25 cellular contexts compared by ENCODE assay signal in the genomic region with DNA sequence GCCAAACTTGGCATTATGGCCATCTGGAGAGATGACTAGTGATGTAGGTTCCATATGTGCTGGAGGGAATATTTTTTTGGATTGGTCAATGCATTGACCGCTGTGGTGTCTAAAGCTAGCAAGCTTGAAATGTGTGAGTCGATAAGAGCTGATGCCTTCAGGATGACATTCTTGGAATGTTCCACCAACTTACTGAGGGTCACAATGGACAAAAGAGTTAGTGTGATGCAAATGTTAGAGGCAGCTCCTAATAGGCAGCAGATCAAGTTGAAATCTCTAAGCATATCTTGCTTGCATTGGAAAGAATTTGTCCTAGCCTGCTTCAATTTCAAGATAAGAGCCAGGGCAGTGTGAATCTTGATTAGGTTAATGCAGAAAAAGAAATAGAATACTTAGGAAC.
"Had no signal": no experiment of that assay in that cellular context is flagged by ENCODE, and none has a peak within 500 bp of the region (broad histone marks: within the 10 kb centered on the region; RNA-seq: fewer than 3 reads in every experiment).

No MANE protein-coding gene starts in this region.

- H3K27me3 ChIP-seq: ascending aorta, brain microvascular endothelial cell, cardiac muscle cell, colonic mucosa had no signal

- ATAC-seq: activated naive CD8-positive, alpha-beta T cell treated with anti-CD3 and anti-CD28 coated beads, Interleukin-2, amount 50 U/mL, for 24 hours; activated T-cell treated with anti-CD3 and anti-CD28 coated beads, Interleukin-2, amount 50 U/mL, for 72 hours; T-cell had no signal

- H3K4me3 ChIP-seq: ascending aorta, cardiac muscle cell, colonic mucosa, SK-N-MC had no signal

- H3K27me3 Mint-ChIP-seq: activated CD4-positive, alpha-beta memory T cell treated with anti-CD3 and anti-CD28 coated beads, Interleukin-2, amount 10 ng/mL, durations not matched to agents 7 days and 5 days; activated naive CD8-positive, alpha-beta T cell treated with anti-CD3 and anti-CD28 coated beads, Interleukin-2, amount 50 U/mL, for 24 hours had no signal

- H3K9me3 Mint-ChIP-seq: activated CD4-positive, alpha-beta memory T cell treated with anti-CD3 and anti-CD28 coated beads, Interleukin-2, amount 10 ng/mL, durations not matched to agents 7 days and 5 days; activated naive CD8-positive, alpha-beta T cell treated with anti-CD3 and anti-CD28 coated beads, Interleukin-2, amount 50 U/mL, for 24 hours; activated T-cell treated with anti-CD3 and anti-CD28 coated beads, Interleukin-2, amount 50 U/mL, for 72 hours had no signal

- DNase-seq: activated CD4-positive, alpha-beta memory T cell treated with anti-CD3 and anti-CD28 coated beads, Interleukin-2, amount 10 ng/mL, durations not matched to agents 7 days and 5 days; activated CD4-positive, alpha-beta T cell treated with anti-CD3 and anti-CD28 coated beads, Interleukin-2, amount 50 U/mL, for 1 hour; activated CD4-positive, CD25-positive, alpha-beta regulatory T cell; activated CD8-positive, alpha-beta memory T cell treated with anti-CD3 and anti-CD28 coated beads, Interleukin-2, amount 50 U/mL, for 4 hours; activated naive CD8-positive, alpha-beta T cell treated with anti-CD3 and anti-CD28 coated beads, Interleukin-2, amount 50 U/mL, for 24 hours; activated T-cell treated with anti-CD3 and anti-CD28 coated beads, Interleukin-2, amount 50 U/mL, for 72 hours; amniotic stem cell; brain microvascular endothelial cell; cerebellar nuclear complex; colonic mucosa; Karpas-422; MM.1S; NCI-H1105 treated with DMSO at 0.1 percent for 48 hours; NCI-H1436 treated with DMSO at 0.1 percent for 48 hours; NCI-H187; NCI-H2081; NCI-H510A treated with DMSO at 0.1 percent for 48 hours; T-cell; T-helper 2 cell; T1000 had no signal

- H3K4me3 Mint-ChIP-seq: activated CD4-positive, alpha-beta memory T cell treated with anti-CD3 and anti-CD28 coated beads, Interleukin-2, amount 10 ng/mL, durations not matched to agents 7 days and 5 days; activated naive CD8-positive, alpha-beta T cell treated with anti-CD3 and anti-CD28 coated beads, Interleukin-2, amount 50 U/mL, for 24 hours; activated T-cell treated with anti-CD3 and anti-CD28 coated beads, Interleukin-2, amount 50 U/mL, for 72 hours; T-cell had no signal

- H3K9me3 ChIP-seq: ascending aorta, colonic mucosa had no signal

- H3K27ac Mint-ChIP-seq: activated CD4-positive, alpha-beta memory T cell treated with anti-CD3 and anti-CD28 coated beads, Interleukin-2, amount 10 ng/mL, durations not matched to agents 7 days and 5 days; activated naive CD4-positive, alpha-beta T cell treated with anti-CD3 and anti-CD28 coated beads, Interleukin-2, amount 50 U/mL, for 72 hours; activated naive CD8-positive, alpha-beta T cell treated with anti-CD3 and anti-CD28 coated beads, Interleukin-2, amount 50 U/mL, for 24 hours; activated T-cell treated with anti-CD3 and anti-CD28 coated beads, Interleukin-2, amount 50 U/mL, for 72 hours; T-cell had no signal

- H3K27ac ChIP-seq: ascending aorta, brain microvascular endothelial cell, cardiac muscle cell, colonic mucosa, SK-N-MC had no signal

- H3K36me3 Mint-ChIP-seq: T-cell had no signal

- H3K4me1 Mint-ChIP-seq: activated CD4-positive, alpha-beta memory T cell treated with anti-CD3 and anti-CD28 coated beads, Interleukin-2, amount 10 ng/mL, durations not matched to agents 7 days and 5 days had no signal

- FAIRE-seq: TTC549 had no signal

- H3K4me1 ChIP-seq: ascending aorta, colonic mucosa had no signal

- H3K36me3 ChIP-seq: ascending aorta, brain microvascular endothelial cell, cardiac muscle cell, colonic mucosa had no signal
